8 cellular contexts compared by ENCODE assay signal in genomic region chr15:39426552-39427532, GRCh38.
DNase-seq lines count a peak whose midpoint lies in the region; ATAC-seq and TF ChIP-seq lines count a peak whose summit lies in the region.

No MANE protein-coding gene starts in this region.

- H3K4me1 ChIP-seq in sigmoid colon (peaks cover 0 to 32% (median 18%) of the 10 kb centered on the region in 4 donors), foreskin keratinocyte (peaks cover 15% of the 10 kb centered on the region)

- no peaks in the 10 kb centered on the region for H3K9me3 ChIP-seq in sigmoid colon

- intact Hi-C loops in sigmoid colon (cut with DNase I), result no loop called here

- no peak for TF ChIP-seq CTCF in sigmoid colon (IDR thresholded peaks at IDR 0.05)
- no peak for TF ChIP-seq CTCF in foreskin keratinocyte (conservative IDR thresholded peaks at IDR 0.05)

- H3K27me3 ChIP-seq in sigmoid colon, result no peaks in the 10 kb centered on the region
- no peaks in the 10 kb centered on the region for H3K27me3 ChIP-seq in foreskin keratinocyte

- peak; percentile 93 for DNase-seq in GDM1 (lab: John Stamatoyannopoulos, UW)
- DNase-seq in LHCN-M2 (ENCODE audit: low read depth), result peak; percentile 98
- DNase-seq in activated CD4-positive, alpha-beta T cell treated with anti-CD3 and anti-CD28 coated beads for 4 hours, result peak; percentile 45 to 53
- peak; percentile 46 for DNase-seq in effector CD8-positive, alpha-beta T cell (lab: John Stamatoyannopoulos, UW)
- DNase-seq in sigmoid colon, result peak; percentile 77
- DNase-seq in foreskin keratinocyte, result no peak
- DNase-seq in DMS 273 (lab: John Stamatoyannopoulos, UW; ENCODE audit: unreplicated experiment), result no peak

- TF ChIP-seq POLR2A in sigmoid colon (IDR thresholded peaks at IDR 0.05), result no peak

- peak; percentile 88 for ATAC-seq in GM21528 (IDR thresholded peaks at IDR 0.05; ENCODE audit: low FRiP score, unreplicated experiment)
- no peak for ATAC-seq in foreskin keratinocyte

- peak overlapping the region in 2 of 4 donors; percentile 9 to 13 for H3K4me3 ChIP-seq in sigmoid colon

- WGBS in sigmoid colon, 2 donors, result 40 to 77% methylated on average over 19 of the region's 19 CpGs

- no peaks in the 10 kb centered on the region for H3K36me3 ChIP-seq in sigmoid colon

- H3K27ac ChIP-seq in sigmoid colon (peak overlapping the region in 2 of 4 donors; percentile 30 to 52), foreskin keratinocyte (no peak overlapping the region)

- TF ChIP-seq EP300 in sigmoid colon (IDR thresholded peaks at IDR 0.05), result peak in 2 of 4 donors; percentile 34 to 66

Comparison
In these comparisons a context has a peak if more than half of its experiments do, and no peak if none do; other contexts are left out.
1. DNase-seq: peak in GDM1 (single experiment), LHCN-M2 (single experiment), activated CD4-positive, alpha-beta T cell treated with anti-CD3 and anti-CD28 coated beads for 4 hours (2 of 2), effector CD8-positive, alpha-beta T cell (single experiment) and sigmoid colon (single experiment); none in foreskin keratinocyte (0 of 2) and DMS 273 (single experiment).